9 cellular contexts compared by ENCODE assay signal in the genomic region with DNA sequence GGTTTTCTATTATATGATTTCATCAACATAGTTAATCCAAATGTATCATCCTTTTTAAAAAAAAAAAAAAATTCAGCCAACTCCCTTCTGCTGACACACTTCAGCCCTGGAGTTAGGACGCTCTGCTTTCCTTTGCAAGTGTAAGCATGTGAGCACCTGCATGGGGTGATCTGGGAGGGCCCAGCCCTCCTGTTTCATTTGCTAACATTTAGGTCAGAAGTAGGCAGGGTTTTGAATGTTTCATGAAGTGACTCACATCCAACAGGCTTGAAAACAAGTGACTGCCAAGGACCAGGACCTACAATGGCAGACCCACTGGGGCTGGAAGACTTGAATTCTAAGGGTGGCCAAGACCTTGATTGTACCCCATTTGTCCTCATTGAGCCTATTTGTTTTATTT.
A peak's percentile ranks its signal among the peaks of the same experiment; 100 is the strongest.
DNase-seq lines count a peak whose midpoint lies in the region; ATAC-seq, FAIRE-seq and TF ChIP-seq lines count a peak whose summit lies in the region.
"Had no signal": no experiment of that assay in that cellular context is flagged by ENCODE, and none has a peak within 500 bp of the region (broad histone marks: within the 10 kb centered on the region; RNA-seq: fewer than 3 reads in every experiment).

No MANE protein-coding gene starts in this region.

- no peak overlapping the region for H3K4me3 ChIP-seq in esophagus (ENCODE audit: low read depth in 1 of 2, low read length in 2 of 2)

- H3K27me3 ChIP-seq in esophagus (ENCODE audit: control insufficient read depth in 1 of 2, insufficient read depth in 2 of 2, low read length in 2 of 2) = no peaks in the 10 kb centered on the region

- no peak overlapping the region for H3K4me3 Mint-ChIP-seq in T-helper 17 cell
- H3K4me3 Mint-ChIP-seq: activated naive CD8-positive, alpha-beta T cell treated with anti-CD3 and anti-CD28 coated beads, Interleukin-2, amount 10 ng/mL, durations not matched to agents 7 days and 5 days had no signal

- H3K9me3 ChIP-seq in T-helper 17 cell (ENCODE audit: control insufficient read depth, low read length, poor library complexity, severe bottlenecking) = no peaks in the 10 kb centered on the region
- H3K9me3 ChIP-seq in esophagus (ENCODE audit: control insufficient read depth in 2 of 2, insufficient read depth in 1 of 2, low read depth in 1 of 2, low read length in 1 of 2) = no peaks in the 10 kb centered on the region

- peaks cover 27% of the 10 kb centered on the region for H3K4me1 Mint-ChIP-seq in T-helper 17 cell

- 41 to 48% methylated on average over 1 of the region's 1 CpG for WGBS in esophagus, 2 donors

- H3K36me3 Mint-ChIP-seq in T-helper 17 cell (ENCODE audit: low read depth) = peaks cover 6% of the 10 kb centered on the region

- no peaks in the 10 kb centered on the region for H3K4me1 ChIP-seq in esophagus (ENCODE audit: control insufficient read depth in 2 of 2, insufficient read depth in 2 of 2, low read length in 1 of 2)

- H3K27ac ChIP-seq in esophagus (ENCODE audit: low read depth in 2 of 2, low read length in 1 of 2) = peak overlapping the region; percentile 76 to 90

- DNase-seq in H54 (ENCODE audit: insufficient read length, low spot score) (peak; percentile 40), T-helper 17 cell (no peak), Right ventricle myocardium superior (no peak), NCI-H2029 treated with DMSO at 0.1 percent for 48 hours (lab: John Stamatoyannopoulos, UW) (no peak)
- peak in 2 of 3 donors; percentile 5 to 25 for DNase-seq in stimulated activated CD4-positive, alpha-beta T cell treated with anti-CD3 and anti-CD28 coated beads, TNF-alpha, amount 100 ng/mL, for 48 hours (ENCODE audit: low read depth in 3 of 3)
- DNase-seq: activated naive CD8-positive, alpha-beta T cell treated with anti-CD3 and anti-CD28 coated beads, Interleukin-2, amount 10 ng/mL, durations not matched to agents 7 days and 5 days; NCI-H187 had no signal

- peak overlapping the region; percentile 51 for H3K27ac Mint-ChIP-seq in T-helper 17 cell
- H3K27ac Mint-ChIP-seq: activated naive CD8-positive, alpha-beta T cell treated with anti-CD3 and anti-CD28 coated beads, Interleukin-2, amount 10 ng/mL, durations not matched to agents 7 days and 5 days had no signal

- no peak for TF ChIP-seq POLR2A in H54 (IDR thresholded peaks at IDR 0.05; ENCODE audit: low read depth, low read length)

- no peak for FAIRE-seq in H54 (lab: Jason Lieb, UNC)

- no peaks in the 10 kb centered on the region for H3K36me3 ChIP-seq in esophagus (ENCODE audit: control insufficient read depth in 2 of 2, insufficient read depth in 2 of 2, low read length in 1 of 2)

- intact Hi-C loops in Right ventricle myocardium superior (cut with DNase I) = no loop called here

- ATAC-seq in T-helper 17 cell = peak; percentile 83
- ATAC-seq in Right ventricle myocardium superior (ENCODE audit: poor library complexity) = no peak
- no peak for ATAC-seq in GM18861 (IDR thresholded peaks at IDR 0.05; ENCODE audit: unreplicated experiment)

- H3K27me3 Mint-ChIP-seq in T-helper 17 cell = no peaks in the 10 kb centered on the region
- H3K27me3 Mint-ChIP-seq: activated naive CD8-positive, alpha-beta T cell treated with anti-CD3 and anti-CD28 coated beads, Interleukin-2, amount 10 ng/mL, durations not matched to agents 7 days and 5 days had no signal

Comparison
In these comparisons a context has a peak if more than half of its experiments do, and no peak if none do; other contexts are left out.
1. DNase-seq: peak in H54 (single experiment) and stimulated activated CD4-positive, alpha-beta T cell treated with anti-CD3 and anti-CD28 coated beads, TNF-alpha, amount 100 ng/mL, for 48 hours (2 of 3); none in T-helper 17 cell (0 of 3), Right ventricle myocardium superior (single experiment) and NCI-H2029 treated with DMSO at 0.1 percent for 48 hours (single experiment).